ENCODE assay signal across 20 cellular contexts in genomic region chr1:50491142-50491541, GRCh38.
A peak's percentile ranks its signal among the peaks of the same experiment; 100 is the strongest.
DNase-seq lines count a peak whose midpoint lies in the region; ATAC-seq and TF ChIP-seq lines count a peak whose summit lies in the region.
"Had no signal": no experiment of that assay in that cellular context is flagged by ENCODE, and none has a peak within 500 bp of the region (broad histone marks: within the 10 kb centered on the region; RNA-seq: fewer than 3 reads in every experiment).

No MANE protein-coding gene starts in this region.

- H3K27ac ChIP-seq in CD8-positive, alpha-beta memory T cell (ENCODE audit: low read depth, low read length), result no peak overlapping the region
- peak overlapping the region; percentile 38 for H3K27ac ChIP-seq in SJSA1
- H3K27ac ChIP-seq: breast epithelium, RWPE1, skin epidermis, thoracic aorta had no signal

- peaks cover 0 to 3% (median 3%) of the 10 kb centered on the region in 5 donors for H3K9me3 Mint-ChIP-seq in CD8-positive, alpha-beta memory T cell

- H3K4me3 ChIP-seq in CD8-positive, alpha-beta memory T cell (ENCODE audit: low read length), result no peak overlapping the region
- H3K4me3 ChIP-seq in SJSA1, result no peak overlapping the region
- H3K4me3 ChIP-seq in fibroblast of the aortic adventitia (ENCODE audit: low read depth, low read length), result no peak overlapping the region
- H3K4me3 ChIP-seq: breast epithelium, skin epidermis, thoracic aorta had no signal

- CTCF ChIA-PET in CD8-positive, alpha-beta memory T cell (lab: Charles Lee), result no interaction called here

- TF ChIP-seq CTCF in fibroblast of the aortic adventitia (IDR thresholded peaks at IDR 0.05; ENCODE audit: insufficient read depth, low read length) (no peak), GM10266 (IDR thresholded peaks at IDR 0.05; ENCODE audit: control insufficient read depth, insufficient read depth, low read depth, missing control alignments) (no peak)

- H3K4me3 Mint-ChIP-seq in CD8-positive, alpha-beta memory T cell, result peak overlapping the region in 1 of 7 donors; percentile 79

- peaks cover 0 to 30% (median 17%) of the 10 kb centered on the region in 3 donors for H3K4me1 Mint-ChIP-seq in CD8-positive, alpha-beta memory T cell

- POLR2A ChIA-PET in CD8-positive, alpha-beta memory T cell (lab: Charles Lee), result no interaction called here

- no peaks in the 10 kb centered on the region for H3K4me1 ChIP-seq in CD8-positive, alpha-beta memory T cell (ENCODE audit: insufficient read depth, low read length)
- H3K4me1 ChIP-seq in SJSA1 (replicated peaks), result peaks cover 9% of the 10 kb centered on the region
- H3K4me1 ChIP-seq: BE2C, breast epithelium had no signal

- DNase-seq in AML-193 (lab: John Stamatoyannopoulos, UW) (peak; percentile 8 to 19), SJSA1 (ENCODE audit: low read depth in 1 of 2, low spot score in 2 of 2) (no peak), fibroblast of the aortic adventitia (ENCODE audit: low read depth) (peak; percentile 7), NCI-H2029 treated with DMSO at 0.1 percent for 48 hours (lab: John Stamatoyannopoulos, UW) (no peak), GM10266 (ENCODE audit: extremely low spot score) (no peak)
- DNase-seq in CD8-positive, alpha-beta memory T cell, result no peak
- DNase-seq: activated naive CD4-positive, alpha-beta T cell; BE2C; H7; head of caudate nucleus; NCI-H1417; NCI-H2227 treated with DMSO at 0.1 percent for 48 hours; posterior cingulate gyrus; stimulated activated CD4-positive, alpha-beta T cell treated with anti-CD3 and anti-CD28 coated beads, Interleukin-4, amount 100 ng/mL, for 1 hour; SW 1271 had no signal

- H3K27me3 ChIP-seq in CD8-positive, alpha-beta memory T cell (ENCODE audit: insufficient read depth, low read length, poor library complexity, severe bottlenecking), result no peaks in the 10 kb centered on the region
- no peaks in the 10 kb centered on the region for H3K27me3 ChIP-seq in SJSA1 (replicated peaks)
- H3K27me3 ChIP-seq: BE2C, breast epithelium had no signal

- ATAC-seq in HG03571 (IDR thresholded peaks at IDR 0.05; ENCODE audit: unreplicated experiment), result no peak

- H3K9me3 ChIP-seq in CD8-positive, alpha-beta memory T cell (ENCODE audit: low read length), result no peaks in the 10 kb centered on the region
- H3K9me3 ChIP-seq in SJSA1 (replicated peaks), result no peaks in the 10 kb centered on the region
- H3K9me3 ChIP-seq: BE2C, breast epithelium, thoracic aorta had no signal

- no peaks in the 10 kb centered on the region for H3K27me3 Mint-ChIP-seq in CD8-positive, alpha-beta memory T cell

- peaks cover 39 to 61% (median 57%) of the 10 kb centered on the region in 3 donors for H3K36me3 Mint-ChIP-seq in CD8-positive, alpha-beta memory T cell

- peak overlapping the region in 7 of 8 donors; percentile 17 to 92 (median 79) for H3K27ac Mint-ChIP-seq in CD8-positive, alpha-beta memory T cell

- H3K36me3 ChIP-seq in CD8-positive, alpha-beta memory T cell (ENCODE audit: insufficient read depth, low read length), result peaks cover 19% of the 10 kb centered on the region
- peaks cover 24% of the 10 kb centered on the region for H3K36me3 ChIP-seq in SJSA1
- H3K36me3 ChIP-seq: BE2C, breast epithelium had no signal

Comparison
In these comparisons a context has a peak if more than half of its experiments do, and no peak if none do; other contexts are left out.
1. DNase-seq: peak in AML-193 (2 of 2) and fibroblast of the aortic adventitia (single experiment); none in CD8-positive, alpha-beta memory T cell (0 of 5), SJSA1 (0 of 2), NCI-H2029 treated with DMSO at 0.1 percent for 48 hours (single experiment) and GM10266 (single experiment).